1 cellular context compared by ENCODE assay signal in genomic region chr17:80104956-80105375, GRCh38.
TF ChIP-seq lines count a peak whose summit lies in the region.

No MANE protein-coding gene starts in this region.

TF ChIP-seq in HepG2, 621 proteins besides CTCF, POLR2A, EP300 and RAD21:
- TF ChIP-seq NFE2L1 (CRISPR knock-in tag; IDR thresholded peaks at IDR 0.05; ENCODE audit: borderline replicate concordance): no peak
- no peak for TF ChIP-seq EED (CRISPR knock-in tag; IDR thresholded peaks at IDR 0.05)
- no peak for TF ChIP-seq ZNF776 (CRISPR knock-in tag; IDR thresholded peaks at IDR 0.05)
- TF ChIP-seq ASH2L (IDR thresholded peaks at IDR 0.05; ENCODE audit: insufficient read length, low read depth, low read length): no peak
- TF ChIP-seq SNAPC4 (CRISPR knock-in tag; IDR thresholded peaks at IDR 0.05): no peak
- TF ChIP-seq ZBTB44 (CRISPR knock-in tag; IDR thresholded peaks at IDR 0.05): no peak
- no peak for TF ChIP-seq HMGXB4 (CRISPR knock-in tag; IDR thresholded peaks at IDR 0.05; ENCODE audit: borderline replicate concordance in 1 of 2, low read depth in 1 of 2)
- no peak for TF ChIP-seq ZFP91 (CRISPR knock-in tag; IDR thresholded peaks at IDR 0.05; ENCODE audit: borderline replicate concordance)
- no peak for TF ChIP-seq NAIF1 (CRISPR knock-in tag; IDR thresholded peaks at IDR 0.05; ENCODE audit: borderline replicate concordance)
- no peak for TF ChIP-seq TOE1 (CRISPR knock-in tag; IDR thresholded peaks at IDR 0.05)
- no peak for TF ChIP-seq KDM3A (CRISPR knock-in tag; IDR thresholded peaks at IDR 0.05; ENCODE audit: low read depth)
- TF ChIP-seq TBX3 (IDR thresholded peaks at IDR 0.05; ENCODE audit: borderline replicate concordance): no peak
- TF ChIP-seq ZSCAN31 (CRISPR knock-in tag; IDR thresholded peaks at IDR 0.05; ENCODE audit: low read depth): no peak
- TF ChIP-seq FUBP1 (CRISPR knock-in tag; IDR thresholded peaks at IDR 0.05; ENCODE audit: borderline replicate concordance): no peak
